In genomic region chr17:6699997-6700947, GRCh38 we compare ENCODE assay signal across 20 cellular contexts. TPM values are rescaled to one million over a fixed set of nuclear protein-coding genes. Genes with fewer than 3 reads are reported as not detected.
A peak's percentile ranks its signal among the peaks of the same experiment; 100 is the strongest.
DNase-seq lines count a peak whose midpoint lies in the region; ATAC-seq and TF ChIP-seq lines count a peak whose summit lies in the region.
"Had no signal": no experiment of that assay in that cellular context is flagged by ENCODE, and none has a peak within 500 bp of the region (broad histone marks: within the 10 kb centered on the region; RNA-seq: fewer than 3 reads in every experiment).

No MANE protein-coding gene starts in this region.

- H3K23ac ChIP-seq in trophoblast cell (ENCODE audit: low read length) (no peak overlapping the region), mesenchymal stem cell (ENCODE audit: low read length in 2 of 2) (no peak overlapping the region)

- CTCF ChIA-PET in Caco-2 (lab: Charles Lee), result interaction anchor here (1.6 kb wide), 1 partner anchor 34 kb away, joined by 6 read pairs; no protein-coding TSS in a partner anchor
- CTCF ChIA-PET in RWPE1 (lab: Yijun Ruan, JAX), result interaction anchor here (0.6 to 1.4 kb wide), 7 partner anchors 9 to 215 kb away, joined by 3 to 7 read pairs (median 3); no protein-coding TSS in a partner anchor

- TF ChIP-seq CTCF in Caco-2 (IDR thresholded peaks at IDR 0.05; ENCODE audit: insufficient read depth in 1 of 2, low read depth in 1 of 2, low read length in 1 of 2, severe bottlenecking in 1 of 2, unreplicated experiment in 1 of 2) (no peak), RWPE1 (conservative IDR thresholded peaks at IDR 0.05; ENCODE audit: low read depth) (no peak)

- no peaks in the 10 kb centered on the region for H3K79me2 ChIP-seq in trophoblast cell (ENCODE audit: control insufficient read depth, insufficient read depth, low read length, poor library complexity)

- no peaks in the 10 kb centered on the region for H3K9me3 Mint-ChIP-seq in Caco-2 (ENCODE audit: unreplicated experiment)
- H3K9me3 Mint-ChIP-seq in activated CD4-positive, alpha-beta T cell treated with anti-CD3 and anti-CD28 coated beads, Interleukin-2, amount 10 ng/mL, durations not matched to agents 24 days and 14 days, result no peaks in the 10 kb centered on the region
- H3K9me3 Mint-ChIP-seq: CD4-positive, alpha-beta memory T cell had no signal

- H3K4me1 Mint-ChIP-seq in Caco-2 (ENCODE audit: low read depth, unreplicated experiment), result peaks cover 11% of the 10 kb centered on the region
- H3K4me1 Mint-ChIP-seq in activated CD4-positive, alpha-beta T cell treated with anti-CD3 and anti-CD28 coated beads, Interleukin-2, amount 10 ng/mL, durations not matched to agents 24 days and 14 days, result no peaks in the 10 kb centered on the region
- H3K4me1 Mint-ChIP-seq: CD4-positive, alpha-beta memory T cell had no signal

- intact Hi-C loops in Caco-2 (cut with micrococcal nuclease; ENCODE audit: unreplicated experiment), result no loop called here
- intact Hi-C loops in activated CD4-positive, alpha-beta T cell treated with anti-CD3 and anti-CD28 coated beads, Interleukin-2, amount 10 ng/mL, durations not matched to agents 24 days and 14 days (cut with micrococcal nuclease), result no loop called here

- no peaks in the 10 kb centered on the region for H3K27me3 Mint-ChIP-seq in Caco-2 (ENCODE audit: insufficient read depth, unreplicated experiment)
- H3K27me3 Mint-ChIP-seq in activated CD4-positive, alpha-beta T cell treated with anti-CD3 and anti-CD28 coated beads, Interleukin-2, amount 10 ng/mL, durations not matched to agents 24 days and 14 days, result peaks cover 8% of the 10 kb centered on the region

- H3K4me1 ChIP-seq in Caco-2 (peaks cover 20% of the 10 kb centered on the region), trophoblast cell (ENCODE audit: control insufficient read depth in 1 of 2, insufficient read depth in 2 of 2, low read length in 2 of 2) (peaks cover 13 to 14% of the 10 kb centered on the region in 2 experiments), mesenchymal stem cell (ENCODE audit: control insufficient read depth, insufficient read depth, low read depth, low read length) (no peaks in the 10 kb centered on the region)

- H3K27ac ChIP-seq in RWPE1, result peak overlapping the region; percentile 10; the same call in 1 of the 2 replicates
- peak overlapping the region; percentile 30 for H3K27ac ChIP-seq in trophoblast cell (ENCODE audit: low read depth, low read length)
- no peak overlapping the region for H3K27ac ChIP-seq in mesenchymal stem cell (ENCODE audit: low read length, poor library complexity, severe bottlenecking)
- H3K27ac ChIP-seq: GM23248, PC-9 had no signal

- H3K27me3 ChIP-seq in Caco-2 (replicated peaks; ENCODE audit: control insufficient read depth, insufficient read depth, low read length) (no peaks in the 10 kb centered on the region), trophoblast cell (ENCODE audit: insufficient read depth, low read length) (no peaks in the 10 kb centered on the region), mesenchymal stem cell (ENCODE audit: control insufficient read depth in 1 of 2, insufficient read depth in 1 of 2, low read length in 2 of 2) (peaks cover 8 to 48% of the 10 kb centered on the region in 2 experiments)

- H4K8ac ChIP-seq in trophoblast cell (ENCODE audit: low read depth, low read length) (no peak overlapping the region), mesenchymal stem cell (ENCODE audit: low read length) (no peak overlapping the region)

- H3K79me1 ChIP-seq in trophoblast cell (ENCODE audit: low read length), result peaks cover 2% of the 10 kb centered on the region
- H3K79me1 ChIP-seq in mesenchymal stem cell (replicated peaks; ENCODE audit: low read length, poor library complexity, severe bottlenecking), result no peaks in the 10 kb centered on the region

- no peak overlapping the region for H4K12ac ChIP-seq in trophoblast cell (ENCODE audit: low read depth, low read length)

- H3K27ac Mint-ChIP-seq in Caco-2 (ENCODE audit: unreplicated experiment), result peak overlapping the region; percentile 47
- no peak overlapping the region for H3K27ac Mint-ChIP-seq in activated CD4-positive, alpha-beta T cell treated with anti-CD3 and anti-CD28 coated beads, Interleukin-2, amount 10 ng/mL, durations not matched to agents 24 days and 14 days

- H3K14ac ChIP-seq in trophoblast cell (ENCODE audit: low read length) (no peak overlapping the region), mesenchymal stem cell (ENCODE audit: low read length in 2 of 2) (no peak overlapping the region)

- H2AFZ ChIP-seq in trophoblast cell (ENCODE audit: insufficient read depth, low read length, poor library complexity), result no peak overlapping the region
- no peak overlapping the region for H2AFZ ChIP-seq in mesenchymal stem cell (ENCODE audit: low read depth, low read length)
- H2AFZ ChIP-seq: GM23248, PC-9 had no signal

- peak; percentile 68 for ATAC-seq in left lobe of liver

- H3K4me2 ChIP-seq in trophoblast cell (ENCODE audit: low read length), result peak overlapping the region; percentile 7
- H3K4me2 ChIP-seq in mesenchymal stem cell (ENCODE audit: low read length, poor library complexity, severe bottlenecking), result no peak overlapping the region
- H3K4me2 ChIP-seq: PC-9 had no signal

- WGBS in trophoblast cell (ENCODE audit: extremely low coverage, insufficient coverage, insufficient read length), result no CpG with 5 or more reads among the region's 16 CpGs
- 73% methylated on average over 16 of the region's 16 CpGs for WGBS in mesenchymal stem cell

- H3K18ac ChIP-seq in trophoblast cell (ENCODE audit: low read length) (no peak overlapping the region), mesenchymal stem cell (ENCODE audit: low read depth in 1 of 2, low read length in 2 of 2) (no peak overlapping the region)

- H3K36me3 ChIP-seq in Caco-2 (ENCODE audit: control insufficient read depth, insufficient read depth, low read length), result no peaks in the 10 kb centered on the region
- no peaks in the 10 kb centered on the region for H3K36me3 ChIP-seq in trophoblast cell (ENCODE audit: control insufficient read depth in 1 of 2, insufficient read depth in 2 of 2, low read length in 2 of 2)
- H3K36me3 ChIP-seq in mesenchymal stem cell (ENCODE audit: control insufficient read depth in 1 of 2, insufficient read depth in 2 of 2, low read depth in 1 of 2, low read length in 2 of 2), result no peaks in the 10 kb centered on the region

- no TSS peak for BruUV-seq in Caco-2 (replicated peaks; lab: Mats Ljungman, UMichigan)

- no peak overlapping the region for H2BK12ac ChIP-seq in trophoblast cell (ENCODE audit: low read length)
- H2BK12ac ChIP-seq in mesenchymal stem cell (ENCODE audit: low read length in 2 of 2), result no peak overlapping the region

- H3K4me3 ChIP-seq in Caco-2 (ENCODE audit: low read depth, low read length) (no peak overlapping the region), trophoblast cell (ENCODE audit: low read depth, low read length) (no peak overlapping the region), mesenchymal stem cell (ENCODE audit: insufficient read depth in 1 of 2, low read depth in 1 of 2, low read length in 2 of 2) (no peak overlapping the region)
- H3K4me3 ChIP-seq: GM23248, PC-9 had no signal

- peak overlapping the region; percentile 11 for H2BK5ac ChIP-seq in trophoblast cell (ENCODE audit: low read depth, low read length, poor library complexity)
- H2BK5ac ChIP-seq in mesenchymal stem cell (ENCODE audit: low read depth, low read length, poor library complexity, severe bottlenecking), result no peak overlapping the region

- no peak overlapping the region for H4K91ac ChIP-seq in trophoblast cell (ENCODE audit: low read depth, low read length)
- no peak overlapping the region for H4K91ac ChIP-seq in mesenchymal stem cell (ENCODE audit: low read length)

- DNase-seq in Caco-2 (peak; percentile 22 to 56), RWPE1 (ENCODE audit: low spot score) (no peak), left lobe of liver (ENCODE audit: low spot score) (peak; percentile 89), trophoblast cell (no peak), HPDE6-E6E7 (ENCODE audit: extremely low spot score) (no peak), mesenchymal stem cell (no peak), GM19240 (ENCODE audit: insufficient read length, low spot score) (no peak)
- no peak for DNase-seq in activated CD4-positive, alpha-beta T cell treated with anti-CD3 and anti-CD28 coated beads, Interleukin-2, amount 10 ng/mL, durations not matched to agents 24 days and 14 days
- DNase-seq: CD4-positive, alpha-beta memory T cell; GM23248; KBM-7; NCI-H1436; NCI-H2029 treated with DMSO at 0.1 percent for 48 hours; NCI-H510A; NCI-H82 had no signal

- POLR2A ChIA-PET in Caco-2 (lab: Charles Lee) (interaction anchor here (1.7 kb wide), 1 partner anchor 96 kb away, joined by 4 read pairs; no protein-coding TSS in a partner anchor), RWPE1 (lab: Yijun Ruan, JAX; ENCODE audit: low non-redundant PET) (no interaction called here)

- no peak overlapping the region for H2BK15ac ChIP-seq in mesenchymal stem cell (ENCODE audit: low read depth, poor library complexity, severe bottlenecking)

- no peak overlapping the region for H3K4me3 Mint-ChIP-seq in Caco-2 (ENCODE audit: unreplicated experiment)
- H3K4me3 Mint-ChIP-seq in activated CD4-positive, alpha-beta T cell treated with anti-CD3 and anti-CD28 coated beads, Interleukin-2, amount 10 ng/mL, durations not matched to agents 24 days and 14 days, result no peak overlapping the region
- H3K4me3 Mint-ChIP-seq: CD4-positive, alpha-beta memory T cell had no signal

- H3K9ac ChIP-seq in trophoblast cell (ENCODE audit: low read length) (no peak overlapping the region), mesenchymal stem cell (ENCODE audit: low read length) (no peak overlapping the region)
- H3K9ac ChIP-seq: GM23248 had no signal

- H2AK5ac ChIP-seq in trophoblast cell (ENCODE audit: low read length) (no peak overlapping the region), mesenchymal stem cell (ENCODE audit: low read length, severe bottlenecking) (no peak overlapping the region)

- H3K4ac ChIP-seq in trophoblast cell (ENCODE audit: low read depth, low read length) (no peak overlapping the region), mesenchymal stem cell (ENCODE audit: low read depth in 1 of 2, low read length in 2 of 2) (no peak overlapping the region)

- no peaks in the 10 kb centered on the region for H3K36me3 Mint-ChIP-seq in Caco-2 (ENCODE audit: insufficient read depth, unreplicated experiment)
- H3K36me3 Mint-ChIP-seq in activated CD4-positive, alpha-beta T cell treated with anti-CD3 and anti-CD28 coated beads, Interleukin-2, amount 10 ng/mL, durations not matched to agents 24 days and 14 days (ENCODE audit: low read depth), result no peaks in the 10 kb centered on the region
- H3K36me3 Mint-ChIP-seq: CD4-positive, alpha-beta memory T cell had no signal

- H2BK120ac ChIP-seq in trophoblast cell (ENCODE audit: insufficient read depth, low read length, poor library complexity) (no peak overlapping the region), mesenchymal stem cell (ENCODE audit: low read depth, low read length) (no peak overlapping the region)

- H3K9me3 ChIP-seq in Caco-2, result no peaks in the 10 kb centered on the region
- H3K9me3 ChIP-seq in trophoblast cell (ENCODE audit: insufficient read depth, low read depth, low read length), result no peaks in the 10 kb centered on the region
- no peaks in the 10 kb centered on the region for H3K9me3 ChIP-seq in mesenchymal stem cell (ENCODE audit: control insufficient read depth, low read length)

RNA-seq across cellular contexts. Expression of gene SLC13A5, which starts 12.9 kb away (rescaled TPM):
- total RNA-seq in Caco-2 (2022) (0.11 TPM in 1 of 2 replicates, not detected in the other), left lobe of liver (273 TPM)
- polyA plus RNA-seq in trophoblast cell (2013), result 3.4 TPM in 2 replicates
- not detected in 2 replicates for total RNA-seq in activated CD4-positive, alpha-beta T cell treated with anti-CD3 and anti-CD28 coated beads, Interleukin-2, amount 10 ng/mL, durations not matched to agents 24 days and 14 days
- polyA plus RNA-seq in mesenchymal stem cell (2013, experiment 1 of 2), result not detected
- polyA plus RNA-seq in mesenchymal stem cell (2013, experiment 2 of 2), result not detected
- total RNA-seq: CD4-positive, alpha-beta memory T cell; GM23248; HT-29; SK-MEL-5 had no signal
- polyA plus RNA-seq: BJ; CD4-positive, alpha-beta memory T cell; GM23248 had no signal

RNA-seq across cellular contexts. Expression of gene C17orf100, which starts 48.7 kb away (rescaled TPM):
- total RNA-seq in Caco-2 (2022) (3.1 and 3.4 TPM in 2 replicates), left lobe of liver (1.9 TPM)
- polyA plus RNA-seq in trophoblast cell (2013), result 2.0 and 2.1 TPM in 2 replicates
- total RNA-seq in activated CD4-positive, alpha-beta T cell treated with anti-CD3 and anti-CD28 coated beads, Interleukin-2, amount 10 ng/mL, durations not matched to agents 24 days and 14 days, result 1.8 and 1.9 TPM in 2 replicates
- polyA plus RNA-seq in mesenchymal stem cell (2013, experiment 1 of 2), result 2.1 TPM
- polyA plus RNA-seq in mesenchymal stem cell (2013, experiment 2 of 2), result 1.9 TPM

RNA-seq across cellular contexts. Expression of gene MED31, which starts 48.9 kb away (rescaled TPM):
- total RNA-seq in Caco-2 (2022), result 9.5 and 10.2 TPM in 2 replicates
- total RNA-seq in left lobe of liver, result 6.5 TPM
- 54.0 and 59.8 TPM in 2 replicates for polyA plus RNA-seq in trophoblast cell (2013)
- 24.3 and 25.7 TPM in 2 replicates for total RNA-seq in activated CD4-positive, alpha-beta T cell treated with anti-CD3 and anti-CD28 coated beads, Interleukin-2, amount 10 ng/mL, durations not matched to agents 24 days and 14 days
- 58.4 TPM for polyA plus RNA-seq in mesenchymal stem cell (2013, experiment 1 of 2)
- polyA plus RNA-seq in mesenchymal stem cell (2013, experiment 2 of 2), result 61.3 TPM

RNA-seq across cellular contexts. Expression of gene XAF1, which starts 55.6 kb away (rescaled TPM):
- 0.25 TPM in 1 of 2 replicates, not detected in the other for total RNA-seq in Caco-2 (2022)
- total RNA-seq in left lobe of liver, result 27.2 TPM
- 0.35 and 0.53 TPM in 2 replicates for polyA plus RNA-seq in trophoblast cell (2013)
- 34.1 and 37.6 TPM in 2 replicates for total RNA-seq in activated CD4-positive, alpha-beta T cell treated with anti-CD3 and anti-CD28 coated beads, Interleukin-2, amount 10 ng/mL, durations not matched to agents 24 days and 14 days
- polyA plus RNA-seq in mesenchymal stem cell (2013, experiment 1 of 2), result 10.4 TPM
- 10.4 TPM for polyA plus RNA-seq in mesenchymal stem cell (2013, experiment 2 of 2)
- total RNA-seq: A172 had no signal

RNA-seq across cellular contexts. Expression of gene TXNDC17, which starts 59.4 kb away (rescaled TPM):
- total RNA-seq in Caco-2 (2022) (59.1 and 68.6 TPM in 2 replicates), left lobe of liver (59.2 TPM)
- polyA plus RNA-seq in trophoblast cell (2013), result 125 and 128 TPM in 2 replicates
- 92.7 and 102 TPM in 2 replicates for total RNA-seq in activated CD4-positive, alpha-beta T cell treated with anti-CD3 and anti-CD28 coated beads, Interleukin-2, amount 10 ng/mL, durations not matched to agents 24 days and 14 days
- polyA plus RNA-seq in mesenchymal stem cell (2013, experiment 1 of 2), result 162 TPM
- 181 TPM for polyA plus RNA-seq in mesenchymal stem cell (2013, experiment 2 of 2)

Comparison
In these comparisons a context has a peak if more than half of its experiments do, and no peak if none do; other contexts are left out.
1. DNase-seq: peak in Caco-2 (2 of 2) and left lobe of liver (single experiment); none in RWPE1 (single experiment), trophoblast cell (0 of 2), HPDE6-E6E7 (single experiment), activated CD4-positive, alpha-beta T cell treated with anti-CD3 and anti-CD28 coated beads, Interleukin-2, amount 10 ng/mL, durations not matched to agents 24 days and 14 days (single experiment), mesenchymal stem cell (single experiment) and GM19240 (single experiment).
2. RNA of gene SLC13A5, which starts 12.9 kb away (total RNA-seq): 273 TPM in left lobe of liver (single experiment); 0.11 TPM in Caco-2 and not detected in activated CD4-positive, alpha-beta T cell treated with anti-CD3 and anti-CD28 coated beads, Interleukin-2, amount 10 ng/mL, durations not matched to agents 24 days and 14 days; every median in the first group is over 100 times any median in the second.